Comparison of ENCODE assay signal across 18 cellular contexts in genomic region chr6:77474286-77474956, GRCh38. TPM values are rescaled to one million over a fixed set of nuclear protein-coding genes. Genes with fewer than 3 reads are reported as not detected.
DNase-seq lines count a peak whose midpoint lies in the region; ATAC-seq, FAIRE-seq and TF ChIP-seq lines count a peak whose summit lies in the region.
"Had no signal": no experiment of that assay in that cellular context is flagged by ENCODE, and none has a peak within 500 bp of the region (broad histone marks: within the 10 kb centered on the region; RNA-seq: fewer than 3 reads in every experiment).

No MANE protein-coding gene starts in this region.

- in situ Hi-C loops in HepG2 (cut with HindIII; ENCODE audit: extremely low pct_ligation_motif_present, low pct_unique_long_range_greater_than_20kb), result no loop called here

- H3K9ac ChIP-seq in HepG2 (ENCODE audit: insufficient read depth, low read depth, low read length), result no peak overlapping the region

- no peaks in the 10 kb centered on the region for H3K4me1 ChIP-seq in HepG2 (ENCODE audit: insufficient read depth, low read length)
- H3K4me1 ChIP-seq in right lobe of liver, result no peaks in the 10 kb centered on the region
- H3K4me1 ChIP-seq: esophagus squamous epithelium had no signal

- POLR2A ChIA-PET in HepG2 (lab: Yijun Ruan, JAX), result no interaction called here
- POLR2A ChIA-PET in activated CD4-positive, alpha-beta memory T cell treated with anti-CD3 and anti-CD28 coated beads, Interleukin-2, amount 10 ng/mL, durations not matched to agents 7 days and 5 days (lab: Charles Lee), result no interaction called here

- H3K9me3 ChIP-seq in HepG2 (ENCODE audit: low read length) (no peaks in the 10 kb centered on the region), right lobe of liver (no peaks in the 10 kb centered on the region)
- H3K9me3 ChIP-seq: esophagus squamous epithelium had no signal

- TF ChIP-seq POLR2A in HepG2 (IDR thresholded peaks at IDR 0.05; ENCODE audit: insufficient read depth in 1 of 2, low read depth in 2 of 2, low read length in 2 of 2) (no peak), right lobe of liver (IDR thresholded peaks at IDR 0.05) (no peak)

- no peaks in the 10 kb centered on the region for H3K36me3 ChIP-seq in HepG2 (replicated peaks in 1 of 2; ENCODE audit: control insufficient read depth in 1 of 2, insufficient read depth in 2 of 2, low read length in 2 of 2)
- no peaks in the 10 kb centered on the region for H3K36me3 ChIP-seq in right lobe of liver
- H3K36me3 ChIP-seq: esophagus squamous epithelium had no signal

- H3K27me3 ChIP-seq in HepG2 (ENCODE audit: control insufficient read depth in 1 of 2, insufficient read depth in 2 of 2, low read length in 2 of 2), result no peaks in the 10 kb centered on the region
- no peaks in the 10 kb centered on the region for H3K27me3 ChIP-seq in right lobe of liver
- H3K27me3 ChIP-seq: esophagus squamous epithelium had no signal

- no peaks in the 10 kb centered on the region for H3K79me2 ChIP-seq in HepG2 (ENCODE audit: insufficient read depth, low read length)

- TF ChIP-seq RAD21 in HepG2 (CRISPR knock-in tag; IDR thresholded peaks at IDR 0.05), result no peak

- H4K20me1 ChIP-seq in HepG2 (ENCODE audit: insufficient read depth, low read length), result no peaks in the 10 kb centered on the region

- CTCF ChIA-PET in HepG2 (lab: Yijun Ruan, JAX; ENCODE audit: low intra/inter-chr PET ratio, low total read pairs), result no interaction called here
- CTCF ChIA-PET in activated CD4-positive, alpha-beta memory T cell treated with anti-CD3 and anti-CD28 coated beads, Interleukin-2, amount 10 ng/mL, durations not matched to agents 7 days and 5 days (lab: Charles Lee), result no interaction called here

- TF ChIP-seq EP300 in HepG2 (IDR thresholded peaks at IDR 0.05; ENCODE audit: low read depth in 2 of 2, low read length in 2 of 2), result no peak
- no peak for TF ChIP-seq EP300 in HepG2 (CRISPR knock-in tag; IDR thresholded peaks at IDR 0.05; ENCODE audit: borderline replicate concordance)

- H3K4me3 ChIP-seq in HepG2 (replicated peaks in 1 of 3; ENCODE audit: insufficient read depth in 1 of 3, low read depth in 2 of 3, low read length in 3 of 3) (0 out of 6 replicates have a peak overlapping the region, but pooled peaks of 1 of the 3 experiments have one; percentile 21), right lobe of liver (no peak overlapping the region)

- ATAC-seq in HepG2 (peak; percentile 34; the same call in 1 of the 3 replicates), right lobe of liver (no peak)
- ATAC-seq: activated CD4-positive, CD25-positive, alpha-beta regulatory T cell treated with anti-CD3 and anti-CD28 coated beads, Interleukin-2, amount 50 U/mL, for 24 hours had no signal

- WGBS in HepG2 (ENCODE audit: low lambda C conversion rate), result 20% methylated on average over 6 of the region's 7 CpGs
- 58% methylated on average over 5 of the region's 7 CpGs for WGBS in right lobe of liver (ENCODE audit: insufficient coverage, low coverage, low lambda C conversion rate, missing lambda C conversion rate)

- no peaks in the 10 kb centered on the region for H3K9me3 Mint-ChIP-seq in activated CD4-positive, alpha-beta memory T cell treated with anti-CD3 and anti-CD28 coated beads, Interleukin-2, amount 10 ng/mL, durations not matched to agents 7 days and 5 days
- peaks cover 0 to 6% (median 4%) of the 10 kb centered on the region in 7 donors for H3K9me3 Mint-ChIP-seq in CD14-positive monocyte

- TF ChIP-seq CTCF in HepG2 (CRISPR knock-in tag; IDR thresholded peaks at IDR 0.05), result no peak
- TF ChIP-seq CTCF in right lobe of liver (IDR thresholded peaks at IDR 0.05), result no peak
- no peak for TF ChIP-seq CTCF in CD14-positive monocyte (IDR thresholded peaks at IDR 0.05)

- no peak for FAIRE-seq in HepG2 (lab: Jason Lieb, UNC)

- H3K4me1 Mint-ChIP-seq in activated CD4-positive, alpha-beta memory T cell treated with anti-CD3 and anti-CD28 coated beads, Interleukin-2, amount 10 ng/mL, durations not matched to agents 7 days and 5 days, result peaks cover 9% of the 10 kb centered on the region
- H3K4me1 Mint-ChIP-seq in CD14-positive monocyte, result no peaks in the 10 kb centered on the region

- BruUV-seq in HepG2 (replicated peaks; lab: Mats Ljungman, UMichigan), result no TSS peak

- H3K27ac Mint-ChIP-seq in activated CD4-positive, alpha-beta memory T cell treated with anti-CD3 and anti-CD28 coated beads, Interleukin-2, amount 10 ng/mL, durations not matched to agents 7 days and 5 days, result no peak overlapping the region
- no peak overlapping the region for H3K27ac Mint-ChIP-seq in CD14-positive monocyte
- H3K27ac Mint-ChIP-seq: dendritic cell treated with granulocyte-macrophage colony-stimulating factor and Interleukin-4, amounts not matched to agents 40 ng/mL and 50 ng/mL, for 4 days; progenitor cell of endocrine pancreas had no signal

- H3K36me3 Mint-ChIP-seq in activated CD4-positive, alpha-beta memory T cell treated with anti-CD3 and anti-CD28 coated beads, Interleukin-2, amount 10 ng/mL, durations not matched to agents 7 days and 5 days (ENCODE audit: low read depth), result no peaks in the 10 kb centered on the region
- no peaks in the 10 kb centered on the region for H3K36me3 Mint-ChIP-seq in CD14-positive monocyte

- H3K4me2 ChIP-seq in HepG2 (ENCODE audit: low read depth, low read length), result peak overlapping the region; percentile 45

- peak overlapping the region; percentile 35 for H3K4me3 Mint-ChIP-seq in activated CD4-positive, alpha-beta memory T cell treated with anti-CD3 and anti-CD28 coated beads, Interleukin-2, amount 10 ng/mL, durations not matched to agents 7 days and 5 days
- H3K4me3 Mint-ChIP-seq in CD14-positive monocyte, result peak overlapping the region in 1 of 2 donors; percentile 18
- H3K4me3 Mint-ChIP-seq: dendritic cell treated with granulocyte-macrophage colony-stimulating factor and Interleukin-4, amounts not matched to agents 40 ng/mL and 50 ng/mL, for 4 days had no signal

- DNase-seq in HepG2 (ENCODE audit: low spot score) (no peak), right lobe of liver (no peak), HT1080 (ENCODE audit: low read depth) (peak; percentile 14), HPDE6-E6E7 (ENCODE audit: extremely low spot score) (no peak), NCI-H2196 (lab: John Stamatoyannopoulos, UW; ENCODE audit: unreplicated experiment) (no peak), CD14-positive monocyte (ENCODE audit: low spot score) (no peak), ureter (ENCODE audit: low spot score) (no peak)
- DNase-seq in activated CD4-positive, alpha-beta memory T cell treated with anti-CD3 and anti-CD28 coated beads, Interleukin-2, amount 10 ng/mL, durations not matched to agents 7 days and 5 days, result no peak
- DNase-seq: DMS79 treated with DMSO at 0.1 percent for 48 hours; esophagus squamous epithelium; hippocampal formation; NCI-H1417 treated with DMSO at 0.1 percent for 48 hours; NCI-H446 treated with DMSO at 0.1 percent for 48 hours; stimulated activated CD4-positive, alpha-beta T cell treated with anti-CD3 and anti-CD28 coated beads, Interleukin-12 subunit alpha, Interleukin-12 subunit beta, amount 100 ng/mL, for 4 hours; SW 1271 had no signal

- no peaks in the 10 kb centered on the region for H3K27me3 Mint-ChIP-seq in activated CD4-positive, alpha-beta memory T cell treated with anti-CD3 and anti-CD28 coated beads, Interleukin-2, amount 10 ng/mL, durations not matched to agents 7 days and 5 days
- H3K27me3 Mint-ChIP-seq in CD14-positive monocyte (ENCODE audit: low read depth in 3 of 3), result peaks cover 0 to 2% (median 0%) of the 10 kb centered on the region in 3 donors
- H3K27me3 Mint-ChIP-seq: progenitor cell of endocrine pancreas had no signal

- no peak overlapping the region for H2AFZ ChIP-seq in HepG2 (ENCODE audit: low read length)

- intact Hi-C loops in HepG2 (cut with micrococcal nuclease; ENCODE audit: unreplicated experiment), result loop anchor here (5.0 kb wide), 1 partner anchor 453 kb away; no protein-coding TSS in a partner anchor
- intact Hi-C loops in right lobe of liver (cut with DNase I), result no loop called here
- intact Hi-C loops in CD14-positive monocyte (cut with micrococcal nuclease), result no loop called here

- no peak overlapping the region for H3K27ac ChIP-seq in HepG2 (ENCODE audit: extremely low read length, insufficient read depth, low read length)
- H3K27ac ChIP-seq in right lobe of liver, result no peak overlapping the region
- H3K27ac ChIP-seq: esophagus squamous epithelium had no signal

TF ChIP-seq in HepG2, 621 proteins besides CTCF, POLR2A, EP300 and RAD21 (continues in another document):
- no peak for TF ChIP-seq ZNF552 (CRISPR knock-in tag; IDR thresholded peaks at IDR 0.05; ENCODE audit: borderline replicate concordance)
- no peak for TF ChIP-seq ZZZ3 (CRISPR knock-in tag; IDR thresholded peaks at IDR 0.05; ENCODE audit: borderline replicate concordance)

RNA-seq across cellular contexts. Expression of gene HTR1B, which starts 11.1 kb away (rescaled TPM):
- total RNA-seq in HepG2 (2016; rRNA removed; fragmentation: Illumina TruSeq; extraction: Trizol) (not detected in 2 replicates), right lobe of liver (not detected), ureter (1.9 TPM)
- not detected in 2 replicates for total RNA-seq in HepG2 (2016; cell fraction: cytosol; rRNA removed; fragmentation: Illumina TruSeq; extraction: Trizol; ENCODE audit: low read depth)
- total RNA-seq in HepG2 (2016; cell fraction: insoluble cytoplasmic fraction; rRNA removed; fragmentation: Illumina TruSeq; extraction: Trizol), result not detected in 2 replicates
- not detected in 2 replicates for total RNA-seq in HepG2 (2016; cell fraction: membrane; rRNA removed; fragmentation: Illumina TruSeq; extraction: Trizol)
- total RNA-seq in HepG2 (2016; cell fraction: nucleus; rRNA removed; fragmentation: Illumina TruSeq; extraction: Trizol), result not detected in 2 replicates
- polyA plus RNA-seq in HepG2 (2011; rRNA removed) (not detected in 2 replicates), CD14-positive monocyte (not detected)
- polyA plus RNA-seq in HepG2 (2011; cell fraction: cytosol; rRNA removed), result not detected in 2 replicates
- not detected in 2 replicates for polyA plus RNA-seq in HepG2 (2011; cell fraction: nucleus; rRNA removed)
- not detected in 2 replicates for polyA plus RNA-seq in HepG2 (2012)
- polyA plus RNA-seq in HepG2 (2016; cell fraction: cytosol; fragmentation: Illumina TruSeq; extraction: Trizol; ENCODE audit: low read depth), result not detected in 2 replicates
- not detected in 2 replicates for polyA plus RNA-seq in HepG2 (2016; cell fraction: insoluble cytoplasmic fraction; fragmentation: Illumina TruSeq; extraction: Trizol; ENCODE audit: low read depth)
- polyA plus RNA-seq in HepG2 (2016; cell fraction: membrane; fragmentation: Illumina TruSeq; extraction: Trizol; ENCODE audit: low read depth), result not detected in 2 replicates
- polyA plus RNA-seq in HepG2 (2016; cell fraction: nucleus; fragmentation: Illumina TruSeq; extraction: Trizol; ENCODE audit: insufficient read depth, low read depth), result not detected in 2 replicates
- 0.19 TPM in 1 of 2 replicates, not detected in the other for polyA minus RNA-seq in HepG2 (2011; rRNA and poly(A)+ RNA removed; ENCODE audit: low replicate concordance)
- not detected in 2 replicates for polyA minus RNA-seq in HepG2 (2011; cell fraction: cytosol; rRNA and poly(A)+ RNA removed)
- not detected in 2 replicates for polyA minus RNA-seq in HepG2 (2011; cell fraction: nucleus; rRNA and poly(A)+ RNA removed)
- total RNA-seq in HT1080 (2014; rRNA removed; shearing (Covaris generic)), result not detected in 2 replicates
- 0.15 and 0.23 TPM in 2 replicates for polyA plus RNA-seq in HT1080 (2015; cell fraction: cytosol; rRNA removed)
- polyA plus RNA-seq in HT1080 (2015; cell fraction: nucleus; rRNA removed), result not detected in 2 replicates
- total RNA-seq in activated CD4-positive, alpha-beta memory T cell treated with anti-CD3 and anti-CD28 coated beads, Interleukin-2, amount 10 ng/mL, durations not matched to agents 7 days and 5 days, result not detected
